Comparison of ENCODE assay signal across 13 cellular contexts in genomic region chr5:16889203-16889971, GRCh38. TPM values are rescaled to one million over a fixed set of nuclear protein-coding genes. Genes with fewer than 3 reads are reported as not detected.
DNase-seq lines count a peak whose midpoint lies in the region; ATAC-seq and TF ChIP-seq lines count a peak whose summit lies in the region.
"Had no signal": no experiment of that assay in that cellular context is flagged by ENCODE, and none has a peak within 500 bp of the region (broad histone marks: within the 10 kb centered on the region; RNA-seq: fewer than 3 reads in every experiment).

No MANE protein-coding gene starts in this region.

- peaks cover 37% of the 10 kb centered on the region for H3K4me1 ChIP-seq in mammary epithelial cell (ENCODE audit: insufficient read depth, low read length)
- H3K4me1 ChIP-seq in ovary (ENCODE audit: insufficient read depth): peaks cover 8% of the 10 kb centered on the region

- no peak for TF ChIP-seq POLR2A in ovary (IDR thresholded peaks at IDR 0.05)
- no peak for TF ChIP-seq POLR2A in GM18505 (IDR thresholded peaks at IDR 0.05; ENCODE audit: borderline replicate concordance, extremely low read depth, insufficient read depth, insufficient read length)

- BruUV-seq in mammary epithelial cell (replicated peaks; lab: Mats Ljungman, UMichigan): no TSS peak

- ATAC-seq in GM18505 (IDR thresholded peaks at IDR 0.05; ENCODE audit: unreplicated experiment): no peak
- ATAC-seq: activated T-cell treated with anti-CD3 and anti-CD28 coated beads, Interleukin-2, amount 50 U/mL, for 72 hours; effector memory CD8-positive, alpha-beta T cell had no signal

- H4K20me1 ChIP-seq in mammary epithelial cell (ENCODE audit: insufficient read depth, low read length): peaks cover 19% of the 10 kb centered on the region

- H3K9me3 ChIP-seq in mammary epithelial cell (replicated peaks; ENCODE audit: insufficient read depth, low read length): no peaks in the 10 kb centered on the region
- H3K9me3 ChIP-seq in ovary: no peaks in the 10 kb centered on the region

- TF ChIP-seq CTCF in mammary epithelial cell (conservative IDR thresholded peaks at IDR 0.05 in 1 of 2, IDR thresholded peaks at IDR 0.05 in 1 of 2; ENCODE audit: extremely low read depth in 1 of 2, insufficient read depth in 1 of 2, low read depth in 1 of 2, low read length in 2 of 2) (no peak), ovary (IDR thresholded peaks at IDR 0.05) (no peak)

- TF ChIP-seq EP300 in ovary (IDR thresholded peaks at IDR 0.05): no peak

- no peak overlapping the region for H3K9ac ChIP-seq in mammary epithelial cell (ENCODE audit: insufficient read depth, low read length)

- H3K36me3 ChIP-seq in mammary epithelial cell (ENCODE audit: insufficient read depth, low read length) (no peaks in the 10 kb centered on the region), ovary (no peaks in the 10 kb centered on the region)

- DNase-seq in DMS 273 (lab: John Stamatoyannopoulos, UW; ENCODE audit: unreplicated experiment): peak; percentile 58
- DNase-seq in NCI-H146 (lab: John Stamatoyannopoulos, UW): peak; percentile 52
- no peak for DNase-seq in mammary epithelial cell
- DNase-seq in myocyte (ENCODE audit: low read depth): peak; percentile 56
- DNase-seq in AG08395 (ENCODE audit: low spot score): no peak
- DNase-seq in ovary: no peak
- no peak for DNase-seq in NCI-H446 (lab: John Stamatoyannopoulos, UW)
- DNase-seq: activated T-cell treated with anti-CD3 and anti-CD28 coated beads, Interleukin-2, amount 50 U/mL, for 72 hours; DND-41; effector memory CD8-positive, alpha-beta T cell; NCI-H1048; substantia nigra had no signal

- CTCF ChIA-PET in mammary epithelial cell (lab: Charles Lee; ENCODE audit: low non-redundant PET): no interaction called here

- H3K4me2 ChIP-seq in mammary epithelial cell (ENCODE audit: insufficient read depth, low read depth, low read length): peak overlapping the region; percentile 35

- H3K4me3 ChIP-seq in mammary epithelial cell (replicated peaks in 1 of 3; ENCODE audit: insufficient read depth in 1 of 3, low read depth in 2 of 3, low read length in 3 of 3): no peak overlapping the region
- no peak overlapping the region for H3K4me3 ChIP-seq in ovary

- peak overlapping the region; percentile 38 for H3K27ac ChIP-seq in mammary epithelial cell (ENCODE audit: insufficient read depth, low read depth, low read length)
- H3K27ac ChIP-seq in ovary: no peak overlapping the region

- no peak overlapping the region for H2AFZ ChIP-seq in mammary epithelial cell (ENCODE audit: low read depth, low read length)

- H3K27me3 ChIP-seq in mammary epithelial cell (ENCODE audit: insufficient read depth, low read length) (no peaks in the 10 kb centered on the region), ovary (no peaks in the 10 kb centered on the region)

- intact Hi-C loops in mammary epithelial cell (cut with micrococcal nuclease) (no loop called here), ovary (cut with DNase I) (no loop called here)

- dilution Hi-C loops in mammary epithelial cell (cut with HindIII; ENCODE audit: low sequenced_read_pairs): no loop called here

- 97% methylated on average over 5 of the region's 8 CpGs for WGBS in mammary epithelial cell (ENCODE audit: low coverage, missing lambda C conversion rate)
- WGBS in ovary, 3 donors: 62 to 72% (median 63%) methylated on average over 8 of the region's 8 CpGs

- in situ Hi-C loops in mammary epithelial cell (cut with MboI; ENCODE audit: low sequenced_read_pairs in 2 of 2): no loop called here

- peaks cover 98% of the 10 kb centered on the region for H3K79me2 ChIP-seq in mammary epithelial cell (ENCODE audit: insufficient read depth, low read length)

RNA-seq across cellular contexts. Expression of gene MYO10, which starts 46.7 kb away (rescaled TPM):
- total RNA-seq in mammary epithelial cell: 10 to 100 TPM; 34.3 to 69.7 TPM
- polyA plus RNA-seq in mammary epithelial cell: 13.1 TPM
- 126 TPM for polyA minus RNA-seq in mammary epithelial cell
- total RNA-seq in myocyte: 45.9 and 60.9 TPM in 2 replicates
- polyA plus RNA-seq in myocyte (2012): 23.4 TPM
- total RNA-seq in ovary: 10 to 100 TPM; 13.9 to 35.8 (median 16.3) TPM
- 10 to 100 TPM; 10.8 to 31.8 TPM for polyA plus RNA-seq in ovary

Comparison
In these comparisons a context has a peak if more than half of its experiments do, and no peak if none do; other contexts are left out.
1. DNase-seq: peak in DMS 273 (single experiment), NCI-H146 (single experiment) and myocyte (single experiment); none in mammary epithelial cell (single experiment), AG08395 (single experiment), ovary (0 of 5) and NCI-H446 (0 of 2).